5 cellular contexts compared by ENCODE assay signal in genomic region chr19:27891411-27891810, GRCh38.
"Had no signal": no experiment of that assay in that cellular context is flagged by ENCODE, and none has a peak within 500 bp of the region (broad histone marks: within the 10 kb centered on the region; RNA-seq: fewer than 3 reads in every experiment).

No MANE protein-coding gene starts in this region.

- DNase-seq: IMR-90, KBM-7 had no signal

- ATAC-seq: HepG2, K562 had no signal

- FAIRE-seq: HepG2, HTR-8/SVneo, K562 had no signal
